Comparison of ENCODE assay signal across 29 cellular contexts in genomic region chr5:135577421-135577820, GRCh38. TPM values are rescaled to one million over a fixed set of nuclear protein-coding genes. Genes with fewer than 3 reads are reported as not detected.
DNase-seq lines count a peak whose midpoint lies in the region; ATAC-seq, FAIRE-seq and TF ChIP-seq lines count a peak whose summit lies in the region.
"Had no signal": no experiment of that assay in that cellular context is flagged by ENCODE, and none has a peak within 500 bp of the region (broad histone marks: within the 10 kb centered on the region; RNA-seq: fewer than 3 reads in every experiment).

No MANE protein-coding gene starts in this region.

- TF ChIP-seq CTCF in endodermal cell (conservative IDR thresholded peaks at IDR 0.05) (no peak), mesothelial cell of epicardium (IDR thresholded peaks at IDR 0.05; ENCODE audit: unreplicated experiment) (no peak), spleen (IDR thresholded peaks at IDR 0.05 in 8 of 11, conservative IDR thresholded peaks at IDR 0.05 in 3 of 11) (no peak)

- TF ChIP-seq POLR2A in spleen (IDR thresholded peaks at IDR 0.05) (no peak), GM12891 (IDR thresholded peaks at IDR 0.05; ENCODE audit: low read depth, low read length) (no peak)

- H3K27ac Mint-ChIP-seq in endodermal cell (no peak overlapping the region), mesothelial cell of epicardium (peak overlapping the region; percentile 21)
- H3K27ac Mint-ChIP-seq in CD4-positive, alpha-beta memory T cell = no peak overlapping the region
- H3K27ac Mint-ChIP-seq: activated naive CD8-positive, alpha-beta T cell treated with anti-CD3 and anti-CD28 coated beads, Interleukin-2, amount 10 ng/mL, durations not matched to agents 7 days and 5 days; activated T-helper 17 cell treated with anti-CD3 and anti-CD28 coated beads, Interleukin-2, amount 50 U/mL, for 72 hours; IgD-negative memory B cell had no signal

- H3K27me3 ChIP-seq in NT2/D1 (ENCODE audit: insufficient read depth, insufficient read length) (peaks cover 30% of the 10 kb centered on the region), endodermal cell (ENCODE audit: control insufficient read depth, insufficient read depth, low read length, poor library complexity, severe bottlenecking) (peaks cover 51% of the 10 kb centered on the region), spleen (replicated peaks in 1 of 7) (peaks cover 0 to 72% (median 40%) of the 10 kb centered on the region in 7 donors), H7 (ENCODE audit: control insufficient read depth, insufficient read depth, low read length) (peaks cover 38% of the 10 kb centered on the region)
- no peaks in the 10 kb centered on the region for H3K27me3 ChIP-seq in CD4-positive, alpha-beta memory T cell (ENCODE audit: insufficient read depth, low read length)

- intact Hi-C loops in spleen (cut with DNase I; ENCODE audit: low total_unique reads) = no loop called here
- intact Hi-C loops in CD4-positive, alpha-beta memory T cell (cut with micrococcal nuclease) = no loop called here

- peaks cover 25% of the 10 kb centered on the region for H3K4me1 Mint-ChIP-seq in endodermal cell
- H3K4me1 Mint-ChIP-seq in mesothelial cell of epicardium = peaks cover 38% of the 10 kb centered on the region
- H3K4me1 Mint-ChIP-seq in CD4-positive, alpha-beta memory T cell = peaks cover 0 to 4% (median 0%) of the 10 kb centered on the region in 4 donors
- H3K4me1 Mint-ChIP-seq: activated naive CD8-positive, alpha-beta T cell treated with anti-CD3 and anti-CD28 coated beads, Interleukin-2, amount 10 ng/mL, durations not matched to agents 7 days and 5 days; activated T-helper 17 cell treated with anti-CD3 and anti-CD28 coated beads, Interleukin-2, amount 50 U/mL, for 72 hours had no signal

- CTCF ChIA-PET in CD4-positive, alpha-beta memory T cell (lab: Charles Lee; ENCODE audit: partially characterized antibody) = interaction anchor here (1.2 to 1.3 kb wide), 2 partner anchors 12 to 120 kb away, joined by 3 to 9 read pairs; no protein-coding TSS in a partner anchor

- no peak for FAIRE-seq in GM12891 (lab: Jason Lieb, UNC)
- FAIRE-seq: H54, small intestine had no signal

- H3K4me3 ChIP-seq in NT2/D1 (ENCODE audit: insufficient read length, low read depth) = no peak overlapping the region
- no peak overlapping the region for H3K4me3 ChIP-seq in endodermal cell (ENCODE audit: low read length)
- H3K4me3 ChIP-seq in spleen = peak overlapping the region in 6 of 8 donors; percentile 22 to 59 (median 31)
- no peak overlapping the region for H3K4me3 ChIP-seq in CD4-positive, alpha-beta memory T cell (ENCODE audit: low read length in 2 of 2)
- H3K4me3 ChIP-seq in H7 (ENCODE audit: insufficient read depth, low read depth, low read length) = no peak overlapping the region
- H3K4me3 ChIP-seq: BLaER1, MG63, prostate gland, upper lobe of left lung had no signal

- no peaks in the 10 kb centered on the region for H3K36me3 Mint-ChIP-seq in endodermal cell (ENCODE audit: low read depth)
- H3K36me3 Mint-ChIP-seq in mesothelial cell of epicardium = peaks cover 1% of the 10 kb centered on the region
- no peaks in the 10 kb centered on the region for H3K36me3 Mint-ChIP-seq in CD4-positive, alpha-beta memory T cell
- H3K36me3 Mint-ChIP-seq: activated naive CD8-positive, alpha-beta T cell treated with anti-CD3 and anti-CD28 coated beads, Interleukin-2, amount 10 ng/mL, durations not matched to agents 7 days and 5 days; IgD-negative memory B cell had no signal

- DNase-seq in NT2/D1 (ENCODE audit: low read depth, low spot score) (no peak), endodermal cell (no peak), mesothelial cell of epicardium (ENCODE audit: low spot score in 2 of 2, unreplicated experiment in 2 of 2) (no peak), spleen (no peak), GM12891 (ENCODE audit: insufficient read length, low spot score) (no peak), H7 (no peak)
- no peak for DNase-seq in CD4-positive, alpha-beta memory T cell
- DNase-seq: ACHN; activated naive CD8-positive, alpha-beta T cell treated with anti-CD3 and anti-CD28 coated beads, Interleukin-2, amount 10 ng/mL, durations not matched to agents 7 days and 5 days; cortex of kidney; heart left ventricle; left ventricle myocardium inferior; MG63; NCI-H1436 treated with DMSO at 0.1 percent for 48 hours; NCI-H2171; NCI-H524 treated with DMSO at 0.1 percent for 48 hours; small intestine; stimulated activated CD4-positive, alpha-beta T cell treated with anti-CD3 and anti-CD28 coated beads, Interleukin-2, amount 100 ng/mL, for 48 hours; stimulated activated naive CD8-positive, alpha-beta T cell treated with anti-CD3 and anti-CD28 coated beads, Interleukin-15, Interleukin-2, amounts not matched to agents 100 U/mL and 50 U/mL, for 24 hours; upper lobe of left lung; WERI-Rb-1 had no signal

- ATAC-seq in GM18498 (IDR thresholded peaks at IDR 0.05; ENCODE audit: unreplicated experiment) = no peak
- ATAC-seq: activated T-helper 17 cell treated with anti-CD3 and anti-CD28 coated beads, Interleukin-2, amount 50 U/mL, for 72 hours; heart left ventricle; stimulated activated naive CD8-positive, alpha-beta T cell treated with anti-CD3 and anti-CD28 coated beads, Interleukin-15, Interleukin-2, amounts not matched to agents 100 U/mL and 50 U/mL, for 24 hours had no signal

- 67% methylated on average over 8 of the region's 8 CpGs; no CpG with 5 or more reads in 1 of the 2 experiments for WGBS in endodermal cell (ENCODE audit: insufficient coverage in 1 of 2, insufficient read length in 1 of 2), 2 experiments
- WGBS in spleen, 5 donors = 42 to 57% (median 44%) methylated on average over 8 of the region's 8 CpGs

- POLR2A ChIA-PET in CD4-positive, alpha-beta memory T cell (lab: Charles Lee; ENCODE audit: partially characterized antibody) = no interaction called here

- peak overlapping the region; percentile 59 for H3K9ac ChIP-seq in NT2/D1 (ENCODE audit: insufficient read length, low read depth)
- H3K9ac ChIP-seq in endodermal cell (ENCODE audit: extremely low read depth, low read length, poor library complexity, severe bottlenecking) = no peak overlapping the region
- H3K9ac ChIP-seq: BLaER1 had no signal

- peaks cover 4% of the 10 kb centered on the region for H3K4me1 ChIP-seq in NT2/D1 (ENCODE audit: insufficient read depth, insufficient read length)
- H3K4me1 ChIP-seq in endodermal cell (ENCODE audit: control insufficient read depth, insufficient read depth, low read length) = peaks cover 15% of the 10 kb centered on the region
- peaks cover 0 to 18% (median 7%) of the 10 kb centered on the region in 6 donors for H3K4me1 ChIP-seq in spleen
- H3K4me1 ChIP-seq in CD4-positive, alpha-beta memory T cell (ENCODE audit: insufficient read depth, low read length) = no peaks in the 10 kb centered on the region
- H3K4me1 ChIP-seq: left ventricle myocardium inferior, prostate gland had no signal

- H3K4me3 Mint-ChIP-seq in endodermal cell (peak overlapping the region; percentile 66), mesothelial cell of epicardium (peak overlapping the region; percentile 86)
- H3K4me3 Mint-ChIP-seq in CD4-positive, alpha-beta memory T cell = no peak overlapping the region
- H3K4me3 Mint-ChIP-seq: activated naive CD8-positive, alpha-beta T cell treated with anti-CD3 and anti-CD28 coated beads, Interleukin-2, amount 10 ng/mL, durations not matched to agents 7 days and 5 days; activated T-helper 17 cell treated with anti-CD3 and anti-CD28 coated beads, Interleukin-2, amount 50 U/mL, for 72 hours; IgD-negative memory B cell had no signal

- peaks cover 78% of the 10 kb centered on the region for H3K27me3 Mint-ChIP-seq in endodermal cell (ENCODE audit: insufficient read depth)
- H3K27me3 Mint-ChIP-seq in mesothelial cell of epicardium (ENCODE audit: low read depth) = peaks cover 45% of the 10 kb centered on the region
- H3K27me3 Mint-ChIP-seq in CD4-positive, alpha-beta memory T cell = peaks cover 23 to 29% of the 10 kb centered on the region in 2 donors

- peaks cover 35% of the 10 kb centered on the region for H3K36me3 ChIP-seq in NT2/D1 (ENCODE audit: insufficient read depth, insufficient read length, low read length)
- no peaks in the 10 kb centered on the region for H3K36me3 ChIP-seq in endodermal cell (ENCODE audit: control insufficient read depth, insufficient read depth, low read length)
- no peaks in the 10 kb centered on the region for H3K36me3 ChIP-seq in spleen
- no peaks in the 10 kb centered on the region for H3K36me3 ChIP-seq in CD4-positive, alpha-beta memory T cell (ENCODE audit: insufficient read depth, low read length)
- H3K36me3 ChIP-seq in H7 (replicated peaks; ENCODE audit: control insufficient read depth, insufficient read depth, low read length) = no peaks in the 10 kb centered on the region
- H3K36me3 ChIP-seq: BLaER1, heart left ventricle, left ventricle myocardium inferior, MG63, neutrophil, prostate gland, upper lobe of left lung, WERI-Rb-1 had no signal

- H3K9me3 ChIP-seq in NT2/D1 (ENCODE audit: insufficient read depth, low read length) (no peaks in the 10 kb centered on the region), endodermal cell (ENCODE audit: control insufficient read depth, low read length) (no peaks in the 10 kb centered on the region), spleen (no peaks in the 10 kb centered on the region)
- H3K9me3 ChIP-seq in CD4-positive, alpha-beta memory T cell (ENCODE audit: control insufficient read depth in 1 of 2, low read length in 2 of 2) = no peaks in the 10 kb centered on the region
- H3K9me3 ChIP-seq: left ventricle myocardium inferior, MG63, neutrophil, prostate gland, upper lobe of left lung had no signal

- H3K27ac ChIP-seq in endodermal cell (ENCODE audit: low read depth, low read length) (no peak overlapping the region), spleen (peak overlapping the region in 2 of 8 donors; percentile 40 to 64)
- H3K27ac ChIP-seq in CD4-positive, alpha-beta memory T cell (ENCODE audit: low read depth, low read length) = no peak overlapping the region
- H3K27ac ChIP-seq: BLaER1, heart left ventricle, left ventricle myocardium inferior, neutrophil, prostate gland, upper lobe of left lung, WERI-Rb-1 had no signal

- no peaks in the 10 kb centered on the region for H3K9me3 Mint-ChIP-seq in endodermal cell
- no peaks in the 10 kb centered on the region for H3K9me3 Mint-ChIP-seq in mesothelial cell of epicardium
- no peaks in the 10 kb centered on the region for H3K9me3 Mint-ChIP-seq in CD4-positive, alpha-beta memory T cell
- H3K9me3 Mint-ChIP-seq: activated naive CD8-positive, alpha-beta T cell treated with anti-CD3 and anti-CD28 coated beads, Interleukin-2, amount 10 ng/mL, durations not matched to agents 7 days and 5 days; activated T-helper 17 cell treated with anti-CD3 and anti-CD28 coated beads, Interleukin-2, amount 50 U/mL, for 72 hours; IgD-negative memory B cell had no signal

RNA-seq across cellular contexts. Expression of gene CXCL14, which starts 1.4 kb away (rescaled TPM):
- total RNA-seq in endodermal cell (under 1 TPM; 0.20 to 0.44 TPM), mesothelial cell of epicardium (51.6 to 61.3 TPM (median 56.5 TPM) in 3 replicates), spleen (10 to 100 TPM; 10.3 to 67.1 (median 42.4) TPM)
- polyA plus RNA-seq in endodermal cell (2013, experiment 1 of 2) = 5.7 TPM
- polyA plus RNA-seq in endodermal cell (2013, experiment 2 of 2) = 7.0 TPM
- polyA plus RNA-seq in spleen = 10 to 100 TPM; 42.4 to 45.9 (median 44.5) TPM
- 0.09 TPM for polyA plus RNA-seq in GM12891 (2012; ENCODE audit: low read depth, missing spikeins)
- total RNA-seq in CD4-positive, alpha-beta memory T cell = not detected
- polyA plus RNA-seq in CD4-positive, alpha-beta memory T cell = not detected
- total RNA-seq in H7 (2014; rRNA removed; shearing (Covaris generic)) = 2.7 and 4.2 TPM in 2 replicates
- total RNA-seq: activated naive CD8-positive, alpha-beta T cell treated with anti-CD3 and anti-CD28 coated beads, Interleukin-2, amount 10 ng/mL, durations not matched to agents 7 days and 5 days; activated T-helper 17 cell treated with anti-CD3 and anti-CD28 coated beads, Interleukin-2, amount 50 U/mL, for 72 hours had no signal
- polyA plus RNA-seq: IgD-negative memory B cell had no signal

RNA-seq across cellular contexts. Expression of gene NEUROG1, which starts 41.7 kb away (rescaled TPM):
- not detected for total RNA-seq in endodermal cell
- 10.2 TPM for polyA plus RNA-seq in endodermal cell (2013, experiment 1 of 2)
- 7.4 TPM for polyA plus RNA-seq in endodermal cell (2013, experiment 2 of 2)
- not detected in 3 replicates for total RNA-seq in mesothelial cell of epicardium
- total RNA-seq in spleen = not detected
- polyA plus RNA-seq in spleen = not detected
- not detected for polyA plus RNA-seq in GM12891 (2012; ENCODE audit: low read depth, missing spikeins)
- not detected for total RNA-seq in CD4-positive, alpha-beta memory T cell
- polyA plus RNA-seq in CD4-positive, alpha-beta memory T cell = not detected
- not detected in 2 replicates for total RNA-seq in H7 (2014; rRNA removed; shearing (Covaris generic))
- total RNA-seq: activated naive CD8-positive, alpha-beta T cell treated with anti-CD3 and anti-CD28 coated beads, Interleukin-2, amount 10 ng/mL, durations not matched to agents 7 days and 5 days; activated T-helper 17 cell treated with anti-CD3 and anti-CD28 coated beads, Interleukin-2, amount 50 U/mL, for 72 hours; heart left ventricle; left ventricle myocardium inferior; mucosa of gallbladder; prostate gland; upper lobe of left lung had no signal
- polyA plus RNA-seq: heart left ventricle, IgD-negative memory B cell, small intestine had no signal

Comparison
In these comparisons a context has a peak if more than half of its experiments do, and no peak if none do; other contexts are left out.
1. H3K4me3 ChIP-seq: peak in spleen (6 of 8); none in NT2/D1 (single experiment), endodermal cell (single experiment), CD4-positive, alpha-beta memory T cell (0 of 2) and H7 (single experiment).
2. H3K4me3 Mint-ChIP-seq: peak in endodermal cell (single experiment) and mesothelial cell of epicardium (single experiment); none in CD4-positive, alpha-beta memory T cell (0 of 8).